Comparison of ENCODE assay signal across 4 cellular contexts in the genomic region with DNA sequence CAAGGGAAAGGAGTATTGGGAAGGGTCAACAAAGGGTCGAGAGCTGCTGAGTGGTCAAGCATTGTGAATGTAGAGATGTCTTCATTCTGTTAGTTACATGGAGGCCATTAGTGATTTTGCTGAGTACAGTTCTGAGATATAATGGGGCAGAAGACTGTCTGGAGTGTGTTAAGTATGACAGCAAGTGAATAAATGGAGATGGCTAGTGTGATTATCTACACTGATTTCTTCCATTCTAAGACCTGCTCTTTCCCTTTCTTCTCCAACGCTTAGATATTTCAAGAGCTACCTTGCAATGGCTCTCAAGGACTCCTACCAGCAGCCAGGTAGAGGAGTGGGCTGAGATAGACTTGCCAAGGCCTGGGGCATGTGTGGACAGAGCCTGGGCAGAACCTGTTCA.
A peak's percentile ranks its signal among the peaks of the same experiment; 100 is the strongest.
TF ChIP-seq lines count a peak whose summit lies in the region.

No MANE protein-coding gene starts in this region.

TF ChIP-seq in SK-N-SH, 30 proteins besides CTCF, POLR2A, EP300 and RAD21:
- TF ChIP-seq GATA2 (CRISPR knock-in tag; IDR thresholded peaks at IDR 0.05) (peak; percentile 25; the same call in 1 of the 2 replicates), FOSL2 (IDR thresholded peaks at IDR 0.05; ENCODE audit: borderline replicate concordance, low read depth) (no peak)
TF ChIP-seq in SK-N-SH: peak in this region for 1.

TF ChIP-seq in SK-N-SH treated with all-trans-retinoic acid at 6 μM for 48 hours, 23 proteins besides CTCF, POLR2A, EP300 and RAD21:
- TF ChIP-seq, protein P1, sequence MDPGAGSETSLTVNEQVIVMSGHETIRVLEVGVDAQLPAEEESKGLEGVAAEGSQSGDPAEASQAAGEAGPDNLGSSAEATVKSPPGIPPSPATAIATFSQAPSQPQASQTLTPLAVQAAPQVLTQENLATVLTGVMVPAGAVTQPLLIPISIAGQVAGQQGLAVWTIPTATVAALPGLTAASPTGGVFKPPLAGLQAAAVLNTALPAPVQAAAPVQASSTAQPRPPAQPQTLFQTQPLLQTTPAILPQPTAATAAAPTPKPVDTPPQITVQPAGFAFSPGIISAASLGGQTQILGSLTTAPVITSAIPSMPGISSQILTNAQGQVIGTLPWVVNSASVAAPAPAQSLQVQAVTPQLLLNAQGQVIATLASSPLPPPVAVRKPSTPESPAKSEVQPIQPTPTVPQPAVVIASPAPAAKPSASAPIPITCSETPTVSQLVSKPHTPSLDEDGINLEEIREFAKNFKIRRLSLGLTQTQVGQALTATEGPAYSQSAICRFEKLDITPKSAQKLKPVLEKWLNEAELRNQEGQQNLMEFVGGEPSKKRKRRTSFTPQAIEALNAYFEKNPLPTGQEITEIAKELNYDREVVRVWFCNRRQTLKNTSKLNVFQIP (CRISPR knock-in tag; IDR thresholded peaks at IDR 0.05; ENCODE audit: borderline replicate concordance, low read depth): no peak
- TF ChIP-seq, protein P2, sequence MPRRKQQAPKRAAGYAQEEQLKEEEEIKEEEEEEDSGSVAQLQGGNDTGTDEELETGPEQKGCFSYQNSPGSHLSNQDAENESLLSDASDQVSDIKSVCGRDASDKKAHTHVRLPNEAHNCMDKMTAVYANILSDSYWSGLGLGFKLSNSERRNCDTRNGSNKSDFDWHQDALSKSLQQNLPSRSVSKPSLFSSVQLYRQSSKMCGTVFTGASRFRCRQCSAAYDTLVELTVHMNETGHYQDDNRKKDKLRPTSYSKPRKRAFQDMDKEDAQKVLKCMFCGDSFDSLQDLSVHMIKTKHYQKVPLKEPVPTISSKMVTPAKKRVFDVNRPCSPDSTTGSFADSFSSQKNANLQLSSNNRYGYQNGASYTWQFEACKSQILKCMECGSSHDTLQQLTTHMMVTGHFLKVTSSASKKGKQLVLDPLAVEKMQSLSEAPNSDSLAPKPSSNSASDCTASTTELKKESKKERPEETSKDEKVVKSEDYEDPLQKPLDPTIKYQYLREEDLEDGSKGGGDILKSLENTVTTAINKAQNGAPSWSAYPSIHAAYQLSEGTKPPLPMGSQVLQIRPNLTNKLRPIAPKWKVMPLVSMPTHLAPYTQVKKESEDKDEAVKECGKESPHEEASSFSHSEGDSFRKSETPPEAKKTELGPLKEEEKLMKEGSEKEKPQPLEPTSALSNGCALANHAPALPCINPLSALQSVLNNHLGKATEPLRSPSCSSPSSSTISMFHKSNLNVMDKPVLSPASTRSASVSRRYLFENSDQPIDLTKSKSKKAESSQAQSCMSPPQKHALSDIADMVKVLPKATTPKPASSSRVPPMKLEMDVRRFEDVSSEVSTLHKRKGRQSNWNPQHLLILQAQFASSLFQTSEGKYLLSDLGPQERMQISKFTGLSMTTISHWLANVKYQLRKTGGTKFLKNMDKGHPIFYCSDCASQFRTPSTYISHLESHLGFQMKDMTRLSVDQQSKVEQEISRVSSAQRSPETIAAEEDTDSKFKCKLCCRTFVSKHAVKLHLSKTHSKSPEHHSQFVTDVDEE (CRISPR knock-in tag; IDR thresholded peaks at IDR 0.05): no peak
- TF ChIP-seq ZFP30 (CRISPR knock-in tag; IDR thresholded peaks at IDR 0.05) (no peak), OSR1 (CRISPR knock-in tag; IDR thresholded peaks at IDR 0.05) (no peak), ZNF8 (CRISPR knock-in tag; IDR thresholded peaks at IDR 0.05) (no peak)

TF ChIP-seq in H1, 55 proteins besides CTCF, POLR2A, EP300 and RAD21:
- no peak for TF ChIP-seq CHD2 (IDR thresholded peaks at IDR 0.05; ENCODE audit: low read length)
- TF ChIP-seq KDM1A (IDR thresholded peaks at IDR 0.05; ENCODE audit: borderline replicate concordance, low read length): no peak
- TF ChIP-seq SIX5 (IDR thresholded peaks at IDR 0.05; ENCODE audit: low read depth, low read length): no peak
- TF ChIP-seq, protein P3, sequence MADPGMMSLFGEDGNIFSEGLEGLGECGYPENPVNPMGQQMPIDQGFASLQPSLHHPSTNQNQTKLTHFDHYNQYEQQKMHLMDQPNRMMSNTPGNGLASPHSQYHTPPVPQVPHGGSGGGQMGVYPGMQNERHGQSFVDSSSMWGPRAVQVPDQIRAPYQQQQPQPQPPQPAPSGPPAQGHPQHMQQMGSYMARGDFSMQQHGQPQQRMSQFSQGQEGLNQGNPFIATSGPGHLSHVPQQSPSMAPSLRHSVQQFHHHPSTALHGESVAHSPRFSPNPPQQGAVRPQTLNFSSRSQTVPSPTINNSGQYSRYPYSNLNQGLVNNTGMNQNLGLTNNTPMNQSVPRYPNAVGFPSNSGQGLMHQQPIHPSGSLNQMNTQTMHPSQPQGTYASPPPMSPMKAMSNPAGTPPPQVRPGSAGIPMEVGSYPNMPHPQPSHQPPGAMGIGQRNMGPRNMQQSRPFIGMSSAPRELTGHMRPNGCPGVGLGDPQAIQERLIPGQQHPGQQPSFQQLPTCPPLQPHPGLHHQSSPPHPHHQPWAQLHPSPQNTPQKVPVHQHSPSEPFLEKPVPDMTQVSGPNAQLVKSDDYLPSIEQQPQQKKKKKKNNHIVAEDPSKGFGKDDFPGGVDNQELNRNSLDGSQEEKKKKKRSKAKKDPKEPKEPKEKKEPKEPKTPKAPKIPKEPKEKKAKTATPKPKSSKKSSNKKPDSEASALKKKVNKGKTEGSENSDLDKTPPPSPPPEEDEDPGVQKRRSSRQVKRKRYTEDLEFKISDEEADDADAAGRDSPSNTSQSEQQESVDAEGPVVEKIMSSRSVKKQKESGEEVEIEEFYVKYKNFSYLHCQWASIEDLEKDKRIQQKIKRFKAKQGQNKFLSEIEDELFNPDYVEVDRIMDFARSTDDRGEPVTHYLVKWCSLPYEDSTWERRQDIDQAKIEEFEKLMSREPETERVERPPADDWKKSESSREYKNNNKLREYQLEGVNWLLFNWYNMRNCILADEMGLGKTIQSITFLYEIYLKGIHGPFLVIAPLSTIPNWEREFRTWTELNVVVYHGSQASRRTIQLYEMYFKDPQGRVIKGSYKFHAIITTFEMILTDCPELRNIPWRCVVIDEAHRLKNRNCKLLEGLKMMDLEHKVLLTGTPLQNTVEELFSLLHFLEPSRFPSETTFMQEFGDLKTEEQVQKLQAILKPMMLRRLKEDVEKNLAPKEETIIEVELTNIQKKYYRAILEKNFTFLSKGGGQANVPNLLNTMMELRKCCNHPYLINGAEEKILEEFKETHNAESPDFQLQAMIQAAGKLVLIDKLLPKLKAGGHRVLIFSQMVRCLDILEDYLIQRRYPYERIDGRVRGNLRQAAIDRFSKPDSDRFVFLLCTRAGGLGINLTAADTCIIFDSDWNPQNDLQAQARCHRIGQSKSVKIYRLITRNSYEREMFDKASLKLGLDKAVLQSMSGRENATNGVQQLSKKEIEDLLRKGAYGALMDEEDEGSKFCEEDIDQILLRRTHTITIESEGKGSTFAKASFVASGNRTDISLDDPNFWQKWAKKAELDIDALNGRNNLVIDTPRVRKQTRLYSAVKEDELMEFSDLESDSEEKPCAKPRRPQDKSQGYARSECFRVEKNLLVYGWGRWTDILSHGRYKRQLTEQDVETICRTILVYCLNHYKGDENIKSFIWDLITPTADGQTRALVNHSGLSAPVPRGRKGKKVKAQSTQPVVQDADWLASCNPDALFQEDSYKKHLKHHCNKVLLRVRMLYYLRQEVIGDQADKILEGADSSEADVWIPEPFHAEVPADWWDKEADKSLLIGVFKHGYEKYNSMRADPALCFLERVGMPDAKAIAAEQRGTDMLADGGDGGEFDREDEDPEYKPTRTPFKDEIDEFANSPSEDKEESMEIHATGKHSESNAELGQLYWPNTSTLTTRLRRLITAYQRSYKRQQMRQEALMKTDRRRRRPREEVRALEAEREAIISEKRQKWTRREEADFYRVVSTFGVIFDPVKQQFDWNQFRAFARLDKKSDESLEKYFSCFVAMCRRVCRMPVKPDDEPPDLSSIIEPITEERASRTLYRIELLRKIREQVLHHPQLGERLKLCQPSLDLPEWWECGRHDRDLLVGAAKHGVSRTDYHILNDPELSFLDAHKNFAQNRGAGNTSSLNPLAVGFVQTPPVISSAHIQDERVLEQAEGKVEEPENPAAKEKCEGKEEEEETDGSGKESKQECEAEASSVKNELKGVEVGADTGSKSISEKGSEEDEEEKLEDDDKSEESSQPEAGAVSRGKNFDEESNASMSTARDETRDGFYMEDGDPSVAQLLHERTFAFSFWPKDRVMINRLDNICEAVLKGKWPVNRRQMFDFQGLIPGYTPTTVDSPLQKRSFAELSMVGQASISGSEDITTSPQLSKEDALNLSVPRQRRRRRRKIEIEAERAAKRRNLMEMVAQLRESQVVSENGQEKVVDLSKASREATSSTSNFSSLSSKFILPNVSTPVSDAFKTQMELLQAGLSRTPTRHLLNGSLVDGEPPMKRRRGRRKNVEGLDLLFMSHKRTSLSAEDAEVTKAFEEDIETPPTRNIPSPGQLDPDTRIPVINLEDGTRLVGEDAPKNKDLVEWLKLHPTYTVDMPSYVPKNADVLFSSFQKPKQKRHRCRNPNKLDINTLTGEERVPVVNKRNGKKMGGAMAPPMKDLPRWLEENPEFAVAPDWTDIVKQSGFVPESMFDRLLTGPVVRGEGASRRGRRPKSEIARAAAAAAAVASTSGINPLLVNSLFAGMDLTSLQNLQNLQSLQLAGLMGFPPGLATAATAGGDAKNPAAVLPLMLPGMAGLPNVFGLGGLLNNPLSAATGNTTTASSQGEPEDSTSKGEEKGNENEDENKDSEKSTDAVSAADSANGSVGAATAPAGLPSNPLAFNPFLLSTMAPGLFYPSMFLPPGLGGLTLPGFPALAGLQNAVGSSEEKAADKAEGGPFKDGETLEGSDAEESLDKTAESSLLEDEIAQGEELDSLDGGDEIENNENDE (IDR thresholded peaks at IDR 0.05; ENCODE audit: insufficient replicate concordance, low read length): no peak
- no peak for TF ChIP-seq YY1 (IDR thresholded peaks at IDR 0.05; ENCODE audit: low read depth, low read length)
- no peak for TF ChIP-seq NANOG (IDR thresholded peaks at IDR 0.05; ENCODE audit: insufficient read depth, low read depth, low read length, poor library complexity, severe bottlenecking)
- no peak for TF ChIP-seq TAF1 (IDR thresholded peaks at IDR 0.05; ENCODE audit: low read depth, low read length)
- no peak for TF ChIP-seq CEBPB (IDR thresholded peaks at IDR 0.05; ENCODE audit: low read depth, low read length)

TF ChIP-seq in GM12891, 5 proteins besides CTCF, POLR2A, EP300 and RAD21:
- TF ChIP-seq TAF1 (IDR thresholded peaks at IDR 0.05; ENCODE audit: low read depth, low read length) (no peak), SPI1 (IDR thresholded peaks at IDR 0.05; ENCODE audit: low read depth, low read length) (no peak), PAX5 (IDR thresholded peaks at IDR 0.05; ENCODE audit: insufficient read depth, low read length, severe bottlenecking) (no peak), POLR2AphosphoS5 (IDR thresholded peaks at IDR 0.05; ENCODE audit: low read depth, low read length) (no peak), POU2F2 (IDR thresholded peaks at IDR 0.05; ENCODE audit: low read depth, low read length) (no peak)
